8 cellular contexts compared by ENCODE assay signal in genomic region chr17:68831170-68831569, GRCh38.
"Had no signal": no experiment of that assay in that cellular context is flagged by ENCODE, and none has a peak within 500 bp of the region (broad histone marks: within the 10 kb centered on the region; RNA-seq: fewer than 3 reads in every experiment).

No MANE protein-coding gene starts in this region.

- H3K4me3 ChIP-seq: GM23338 had no signal

- H3K27ac Mint-ChIP-seq: GM23338, H9, IgD-negative memory B cell had no signal

- H3K4me2 ChIP-seq: GM23338 had no signal

- H3K4me1 Mint-ChIP-seq: GM23338, H9 had no signal

- H3K9me3 Mint-ChIP-seq: GM23338, IgD-negative memory B cell had no signal

- H3K36me3 Mint-ChIP-seq: IgD-negative memory B cell had no signal

- H2AFZ ChIP-seq: GM23338 had no signal

- DNase-seq: H9, HCEC 1CT, KG1 had no signal

- H3K4me3 Mint-ChIP-seq: GM23338, H9, IgD-negative memory B cell had no signal

- FAIRE-seq: H1, H54, HTR-8/SVneo had no signal

- ATAC-seq: GM23338 had no signal
